9 cellular contexts compared by ENCODE assay signal in the genomic region with DNA sequence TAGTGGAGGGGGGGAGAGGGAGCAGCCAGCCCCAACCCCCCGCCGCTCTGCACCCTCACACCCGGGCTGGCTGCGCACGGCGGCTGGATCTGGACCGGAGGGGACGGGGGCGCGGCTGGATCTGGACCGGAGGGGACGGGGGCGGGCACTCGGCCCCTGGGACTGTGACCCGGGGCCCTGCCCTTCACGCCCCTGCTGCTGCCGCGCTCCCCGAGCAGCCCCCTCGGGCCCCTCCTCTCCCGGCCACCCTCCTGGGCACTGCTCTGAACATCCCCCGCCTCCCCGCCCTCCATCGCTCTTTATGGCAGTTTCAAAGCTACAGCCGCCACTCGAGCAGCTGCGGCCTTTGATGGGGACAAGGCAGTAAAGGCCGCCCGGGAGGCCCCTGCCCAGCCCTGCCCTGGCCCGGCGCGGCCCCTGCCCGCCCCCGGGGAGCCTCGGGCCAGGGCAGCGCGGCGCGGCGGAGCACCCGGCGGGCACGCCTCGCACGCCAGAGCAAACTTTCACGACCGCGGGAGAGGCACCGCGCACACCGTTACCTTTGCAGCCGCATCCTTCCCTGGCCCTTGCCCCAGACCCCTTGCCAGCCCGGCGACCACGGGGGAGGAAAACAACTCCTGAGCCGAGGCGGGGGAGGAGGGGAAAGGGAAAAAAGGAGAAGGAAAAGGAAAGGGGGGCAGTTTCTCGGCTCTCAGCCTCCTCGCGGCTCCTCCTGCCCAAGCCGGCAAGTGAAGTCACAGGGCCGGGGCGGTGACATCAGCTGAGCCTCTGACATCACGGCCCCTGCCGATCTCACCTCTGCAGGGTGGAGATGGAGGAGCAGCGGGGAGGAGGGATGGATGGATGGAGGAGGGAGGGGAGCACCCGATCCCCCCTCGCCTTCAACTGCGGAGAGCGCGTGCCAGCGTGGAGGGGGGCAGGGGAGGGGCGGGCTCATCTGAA. TPM values are rescaled to one million over a fixed set of nuclear protein-coding genes. Genes with fewer than 3 reads are reported as not detected.
DNase-seq lines count a peak whose midpoint lies in the region; ATAC-seq, FAIRE-seq and TF ChIP-seq lines count a peak whose summit lies in the region.
"Had no signal": no experiment of that assay in that cellular context is flagged by ENCODE, and none has a peak within 500 bp of the region (broad histone marks: within the 10 kb centered on the region; RNA-seq: fewer than 3 reads in every experiment).

No MANE protein-coding gene starts in this region.

- no peaks in the 10 kb centered on the region for H3K9me3 ChIP-seq in kidney (ENCODE audit: control insufficient read depth in 1 of 2, low read length in 2 of 2)

- peak overlapping the region; percentile 50 for H3K27ac Mint-ChIP-seq in stimulated activated effector memory CD8-positive, alpha-beta T cell treated with anti-CD3 and anti-CD28 coated beads, Interleukin-12 subunit alpha, Interleukin-12 subunit beta, amount 100 ng/mL, for 72 hours

- in situ Hi-C loops in astrocyte of the cerebellum (cut with HindIII; ENCODE audit: low sequenced_read_pairs), result no loop called here

- peak overlapping the region; percentile 61 for H3K4me3 Mint-ChIP-seq in stimulated activated effector memory CD8-positive, alpha-beta T cell treated with anti-CD3 and anti-CD28 coated beads, Interleukin-12 subunit alpha, Interleukin-12 subunit beta, amount 100 ng/mL, for 72 hours

- H3K36me3 ChIP-seq in kidney (ENCODE audit: control insufficient read depth in 1 of 2, insufficient read depth in 2 of 2, low read length in 2 of 2), result no peaks in the 10 kb centered on the region

- intact Hi-C loops in kidney (cut with DNase I), result no loop called here

- peak; percentile 28 for DNase-seq in activated gamma-delta T cell (lab: John Stamatoyannopoulos, UW)
- DNase-seq in activated gamma-delta T cell treated with Interleukin-2 at 50 U/mL for 16 hours, result no peak
- no peak for DNase-seq in astrocyte of the cerebellum (ENCODE audit: low read depth)
- DNase-seq in kidney, result peak; percentile 75
- peak; percentile 15 to 56 for DNase-seq in stimulated activated effector memory CD8-positive, alpha-beta T cell treated with anti-CD3 and anti-CD28 coated beads, Interleukin-12 subunit alpha, Interleukin-12 subunit beta, amount 100 ng/mL, for 72 hours (ENCODE audit: low spot score in 2 of 2)
- DNase-seq in KG1 (lab: John Stamatoyannopoulos, UW), result no peak
- no peak for DNase-seq in NOMO-1 (lab: John Stamatoyannopoulos, UW; ENCODE audit: unreplicated experiment in 2 of 2)
- DNase-seq in NOMO-1 treated with DMSO at 0.1 percent for 48 hours (lab: John Stamatoyannopoulos, UW; ENCODE audit: unreplicated experiment), result no peak

- H3K27ac ChIP-seq in kidney (ENCODE audit: low read depth in 2 of 2, low read length in 2 of 2), result no peak overlapping the region

- peak; percentile 65 for ATAC-seq in stimulated activated effector memory CD8-positive, alpha-beta T cell treated with anti-CD3 and anti-CD28 coated beads, Interleukin-12 subunit alpha, Interleukin-12 subunit beta, amount 100 ng/mL, for 72 hours
- ATAC-seq: Panc1 had no signal

- H3K9ac ChIP-seq in kidney (ENCODE audit: low read length in 2 of 2), result no peak overlapping the region

- H3K36me3 Mint-ChIP-seq in stimulated activated effector memory CD8-positive, alpha-beta T cell treated with anti-CD3 and anti-CD28 coated beads, Interleukin-12 subunit alpha, Interleukin-12 subunit beta, amount 100 ng/mL, for 72 hours, result no peaks in the 10 kb centered on the region

- H3K4me1 Mint-ChIP-seq in stimulated activated effector memory CD8-positive, alpha-beta T cell treated with anti-CD3 and anti-CD28 coated beads, Interleukin-12 subunit alpha, Interleukin-12 subunit beta, amount 100 ng/mL, for 72 hours, result peaks cover 29% of the 10 kb centered on the region

- H3K4me1 ChIP-seq in kidney (ENCODE audit: control insufficient read depth in 1 of 2, insufficient read depth in 1 of 2, low read depth in 1 of 2, low read length in 2 of 2), result peaks cover 0 to 9% of the 10 kb centered on the region in 2 donors

- no peaks in the 10 kb centered on the region for H3K9me3 Mint-ChIP-seq in stimulated activated effector memory CD8-positive, alpha-beta T cell treated with anti-CD3 and anti-CD28 coated beads, Interleukin-12 subunit alpha, Interleukin-12 subunit beta, amount 100 ng/mL, for 72 hours

- H3K4me3 ChIP-seq in astrocyte of the cerebellum (ENCODE audit: low read depth, low read length), result peak overlapping the region; percentile 22
- no peak overlapping the region for H3K4me3 ChIP-seq in kidney (ENCODE audit: low read length in 2 of 2)

- TF ChIP-seq CTCF in astrocyte of the cerebellum (IDR thresholded peaks at IDR 0.05; ENCODE audit: low read depth, low read length, missing control alignments), result no peak
- TF ChIP-seq CTCF in kidney (IDR thresholded peaks at IDR 0.05; ENCODE audit: borderline replicate concordance, extremely low read depth, insufficient read depth), result no peak

- no peak for FAIRE-seq in kidney (lab: Jason Lieb, UNC)

RNA-seq across cellular contexts. Expression of a gene that starts 13.1 kb away (rescaled TPM):
- total RNA-seq in kidney, result 63.6 TPM
- polyA plus RNA-seq in kidney (ENCODE audit: insufficient read depth, low read depth, low replicate concordance), result 6.1 TPM

Comparison
In these comparisons a context has a peak if more than half of its experiments do, and no peak if none do; other contexts are left out.
1. DNase-seq: peak in activated gamma-delta T cell (single experiment), kidney (single experiment) and stimulated activated effector memory CD8-positive, alpha-beta T cell treated with anti-CD3 and anti-CD28 coated beads, Interleukin-12 subunit alpha, Interleukin-12 subunit beta, amount 100 ng/mL, for 72 hours (2 of 2); none in activated gamma-delta T cell treated with Interleukin-2 at 50 U/mL for 16 hours (single experiment), astrocyte of the cerebellum (single experiment), KG1 (single experiment), NOMO-1 (0 of 2) and NOMO-1 treated with DMSO at 0.1 percent for 48 hours (single experiment).